Comparison of ENCODE assay signal across 1 cellular context in genomic region chr12:108686753-108687152, GRCh38.
TF ChIP-seq lines count a peak whose summit lies in the region.

No MANE protein-coding gene starts in this region.

TF ChIP-seq in IMR-90, 13 proteins besides CTCF, POLR2A, EP300 and RAD21 (continued from another document):
- TF ChIP-seq ELK1 (IDR thresholded peaks at IDR 0.05; ENCODE audit: borderline replicate concordance, low read depth, low read length) (no peak), CEBPB (IDR thresholded peaks at IDR 0.05; ENCODE audit: low read depth, low read length) (no peak), RCOR1 (IDR thresholded peaks at IDR 0.05; ENCODE audit: insufficient replicate concordance, low read length) (no peak), SMC3 (IDR thresholded peaks at IDR 0.05; ENCODE audit: low read depth, low read length) (no peak), USF2 (IDR thresholded peaks at IDR 0.05; ENCODE audit: low read depth, low read length) (no peak), NFE2L2 (IDR thresholded peaks at IDR 0.05; ENCODE audit: low read depth, low read length) (no peak), FOS (IDR thresholded peaks at IDR 0.05; ENCODE audit: low read depth, low read length) (no peak)
TF ChIP-seq in IMR-90: peak in this region for 0.
